19 cellular contexts compared by ENCODE assay signal in the genomic region with DNA sequence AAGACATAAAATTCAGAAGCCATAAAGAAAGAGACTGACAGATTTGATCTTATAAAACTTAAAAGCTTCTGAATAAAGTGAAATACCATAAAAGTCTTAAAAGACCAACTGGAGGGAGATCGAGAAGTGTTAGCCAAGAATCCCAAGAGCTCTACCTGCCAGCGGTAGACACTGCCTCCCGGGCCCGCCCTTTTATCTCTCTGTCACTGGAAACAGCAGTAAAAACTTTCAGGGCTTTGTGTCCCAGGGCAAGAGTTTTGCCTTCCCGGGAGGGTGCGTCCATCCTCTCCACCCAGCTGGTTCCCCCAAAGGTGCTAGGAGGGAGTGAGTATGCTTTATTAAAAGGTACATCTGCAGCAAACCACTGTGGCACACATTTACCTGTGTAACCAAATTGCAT. TPM values are rescaled to one million over a fixed set of nuclear protein-coding genes. Genes with fewer than 3 reads are reported as not detected.
DNase-seq lines count a peak whose midpoint lies in the region; ATAC-seq and TF ChIP-seq lines count a peak whose summit lies in the region.
"Had no signal": no experiment of that assay in that cellular context is flagged by ENCODE, and none has a peak within 500 bp of the region (broad histone marks: within the 10 kb centered on the region; RNA-seq: fewer than 3 reads in every experiment).

No MANE protein-coding gene starts in this region.

- H3K4me1 Mint-ChIP-seq in endodermal cell (peaks cover 15% of the 10 kb centered on the region), neural progenitor cell (peaks cover 9% of the 10 kb centered on the region)
- H3K4me1 Mint-ChIP-seq: CD4-positive, CD25-positive, alpha-beta regulatory T cell; CD8-positive, alpha-beta memory T cell had no signal

- no TSS peak for BruUV-seq in PC-3 (replicated peaks; lab: Mats Ljungman, UMichigan)

- H3K9me3 Mint-ChIP-seq in endodermal cell: no peaks in the 10 kb centered on the region
- peaks cover 2% of the 10 kb centered on the region for H3K9me3 Mint-ChIP-seq in neural progenitor cell
- H3K9me3 Mint-ChIP-seq: CD8-positive, alpha-beta memory T cell had no signal

- in situ Hi-C loops in transverse colon (cut with MboI; ENCODE audit: low pct_ligation_motif_present in 1 of 4, low pct_unique_long_range_greater_than_20kb in 1 of 4, low sequenced_read_pairs in 3 of 4): no loop called here

- H3K36me3 ChIP-seq in PC-3 (ENCODE audit: low read depth, low read length) (no peaks in the 10 kb centered on the region), endodermal cell (ENCODE audit: control insufficient read depth, insufficient read depth, low read length) (no peaks in the 10 kb centered on the region), neural progenitor cell (no peaks in the 10 kb centered on the region), transverse colon (no peaks in the 10 kb centered on the region)
- H3K36me3 ChIP-seq: BE2C, HAP-1 had no signal

- H3K9ac ChIP-seq in PC-3 (ENCODE audit: low read length) (no peak overlapping the region), endodermal cell (ENCODE audit: extremely low read depth, low read length, poor library complexity, severe bottlenecking) (no peak overlapping the region), neural progenitor cell (no peak overlapping the region)

- no peak overlapping the region for H3K4me2 ChIP-seq in PC-3 (ENCODE audit: low read length)
- no peak overlapping the region for H3K4me2 ChIP-seq in neural progenitor cell

- no peaks in the 10 kb centered on the region for H3F3A ChIP-seq in PC-3 (ENCODE audit: low read length, unreplicated experiment)
- peaks cover 10% of the 10 kb centered on the region for H3F3A ChIP-seq in neural progenitor cell (ENCODE audit: low read depth)

- H3K4me3 ChIP-seq in PC-3 (ENCODE audit: low read length): no peak overlapping the region
- no peak overlapping the region for H3K4me3 ChIP-seq in endodermal cell (ENCODE audit: low read length)
- no peak overlapping the region for H3K4me3 ChIP-seq in neural progenitor cell
- no peak overlapping the region for H3K4me3 ChIP-seq in transverse colon
- H3K4me3 ChIP-seq: HAP-1 had no signal

- H3K27ac Mint-ChIP-seq in endodermal cell (no peak overlapping the region), neural progenitor cell (no peak overlapping the region)
- H3K27ac Mint-ChIP-seq: CD4-positive, CD25-positive, alpha-beta regulatory T cell; CD8-positive, alpha-beta memory T cell; IgD-negative memory B cell had no signal

- CTCF ChIA-PET in PC-3 (lab: Charles Lee): no interaction called here

- H4K20me1 ChIP-seq in PC-3 (ENCODE audit: low read length) (no peaks in the 10 kb centered on the region), neural progenitor cell (ENCODE audit: low read depth) (no peaks in the 10 kb centered on the region)

- no peak for ATAC-seq in PC-3
- ATAC-seq in HG02571 (IDR thresholded peaks at IDR 0.05; ENCODE audit: unreplicated experiment): no peak
- ATAC-seq in GM21619 (IDR thresholded peaks at IDR 0.05; ENCODE audit: unreplicated experiment): no peak
- ATAC-seq: HepG2 had no signal

- no peak for DNase-seq in PC-3
- peak; percentile 53 for DNase-seq in endodermal cell
- DNase-seq in neural progenitor cell (ENCODE audit: low spot score): no peak
- DNase-seq in transverse colon: peak; percentile 14
- DNase-seq in COR-L47 (lab: John Stamatoyannopoulos, UW): no peak
- DNase-seq: BE2C; C1 segment of cervical spinal cord; Caco-2; CD4-positive, CD25-positive, alpha-beta regulatory T cell; CD8-positive, alpha-beta memory T cell; GDM1; KG1 had no signal

- 65 to 84% methylated on average over 4 to 6 of the region's 6 CpGs for WGBS in endodermal cell (ENCODE audit: insufficient coverage in 1 of 2, insufficient read length in 1 of 2), 2 experiments
- 18 to 42% methylated on average over 5 to 6 of the region's 6 CpGs for WGBS in transverse colon (ENCODE audit: low coverage in 1 of 2), 2 donors

- no peak overlapping the region for H3K27ac ChIP-seq in PC-3 (ENCODE audit: low read length)
- no peak overlapping the region for H3K27ac ChIP-seq in endodermal cell (ENCODE audit: low read depth, low read length)
- H3K27ac ChIP-seq in neural progenitor cell: no peak overlapping the region
- H3K27ac ChIP-seq in transverse colon: no peak overlapping the region

- H3K27me3 Mint-ChIP-seq in endodermal cell (ENCODE audit: insufficient read depth) (peaks cover 2% of the 10 kb centered on the region), neural progenitor cell (ENCODE audit: insufficient read depth, low read depth) (peaks cover 7% of the 10 kb centered on the region)

- no peaks in the 10 kb centered on the region for H3K9me2 ChIP-seq in PC-3 (replicated peaks; ENCODE audit: low read length)

- H3K36me3 Mint-ChIP-seq in endodermal cell (ENCODE audit: low read depth): no peaks in the 10 kb centered on the region
- H3K36me3 Mint-ChIP-seq in neural progenitor cell: no peaks in the 10 kb centered on the region
- H3K36me3 Mint-ChIP-seq: CD4-positive, CD25-positive, alpha-beta regulatory T cell; CD8-positive, alpha-beta memory T cell had no signal

- POLR2A ChIA-PET in PC-3 (lab: Charles Lee; ENCODE audit: unreplicated experiment): interaction anchor here (0.6 kb wide), 2 partner anchors 10 to 78 kb away, joined by 3 read pairs; no protein-coding TSS in a partner anchor

- H3K4me1 ChIP-seq in PC-3 (ENCODE audit: insufficient read depth, low read length) (peaks cover 9% of the 10 kb centered on the region), endodermal cell (ENCODE audit: control insufficient read depth, insufficient read depth, low read length) (peaks cover 7% of the 10 kb centered on the region), neural progenitor cell (peaks cover 26% of the 10 kb centered on the region), transverse colon (peaks cover 0 to 5% (median 3%) of the 10 kb centered on the region in 4 donors)
- H3K4me1 ChIP-seq: BE2C, HAP-1 had no signal

- no peak overlapping the region for H3K4me3 Mint-ChIP-seq in endodermal cell
- no peak overlapping the region for H3K4me3 Mint-ChIP-seq in neural progenitor cell
- H3K4me3 Mint-ChIP-seq: CD4-positive, CD25-positive, alpha-beta regulatory T cell; CD8-positive, alpha-beta memory T cell; IgD-negative memory B cell had no signal

- H3K27me3 ChIP-seq in PC-3 (ENCODE audit: low read length) (peaks cover 49% of the 10 kb centered on the region), endodermal cell (ENCODE audit: control insufficient read depth, insufficient read depth, low read length, poor library complexity, severe bottlenecking) (peaks cover 4% of the 10 kb centered on the region), neural progenitor cell (no peaks in the 10 kb centered on the region), transverse colon (no peaks in the 10 kb centered on the region)
- H3K27me3 ChIP-seq: BE2C had no signal

- H3K9me3 ChIP-seq in PC-3 (ENCODE audit: low read length) (no peaks in the 10 kb centered on the region), endodermal cell (ENCODE audit: control insufficient read depth, low read length) (peaks cover 5% of the 10 kb centered on the region), neural progenitor cell (ENCODE audit: low read depth) (no peaks in the 10 kb centered on the region), transverse colon (no peaks in the 10 kb centered on the region)
- H3K9me3 ChIP-seq: BE2C, Caco-2, HAP-1 had no signal

- intact Hi-C loops in PC-3 (cut with micrococcal nuclease): no loop called here
- intact Hi-C loops in transverse colon (cut with DNase I; ENCODE audit: low total_unique reads): no loop called here

- TF ChIP-seq POLR2A in transverse colon (IDR thresholded peaks at IDR 0.05): no peak

- no peak for TF ChIP-seq EP300 in transverse colon (IDR thresholded peaks at IDR 0.05; ENCODE audit: low read depth)

- H3K79me2 ChIP-seq in PC-3 (ENCODE audit: low read length) (no peaks in the 10 kb centered on the region), neural progenitor cell (ENCODE audit: low read depth) (no peaks in the 10 kb centered on the region)

- H2AFZ ChIP-seq in PC-3 (ENCODE audit: low read length): peak overlapping the region; percentile 0; the same call in 1 of the 2 replicates
- peak overlapping the region; percentile 35 for H2AFZ ChIP-seq in neural progenitor cell (replicated peaks)

- TF ChIP-seq CTCF in PC-3 (conservative IDR thresholded peaks at IDR 0.05; ENCODE audit: low read depth, low read length): no peak
- no peak for TF ChIP-seq CTCF in endodermal cell (conservative IDR thresholded peaks at IDR 0.05)
- no peak for TF ChIP-seq CTCF in neural progenitor cell (IDR thresholded peaks at IDR 0.05)
- no peak for TF ChIP-seq CTCF in transverse colon (IDR thresholded peaks at IDR 0.05)

RNA-seq across cellular contexts. Expression of gene PLA2G12B, which starts 5.8 kb away (rescaled TPM):
- total RNA-seq in PC-3 (2014; rRNA removed) (not detected in 2 replicates), endodermal cell (under 1 TPM; 0.64 to 0.93 TPM), neural progenitor cell (ENCODE audit: low replicate concordance) (0.12 TPM in 1 of 2 replicates, not detected in the other), transverse colon (10 to 100 TPM in 2 of 4 donors, 1 to 10 TPM in 1, not detected in 1; 8.9 to 29.2 (median 12.0) TPM)
- 0.75 TPM for polyA plus RNA-seq in endodermal cell (2013, experiment 1 of 2)
- polyA plus RNA-seq in endodermal cell (2013, experiment 2 of 2): 0.58 TPM
- total RNA-seq: A172; CD4-positive, CD25-positive, alpha-beta regulatory T cell; CD8-positive, alpha-beta memory T cell; H4 had no signal
- polyA plus RNA-seq: CD4-positive, CD25-positive, alpha-beta regulatory T cell; CD8-positive, alpha-beta memory T cell; IgD-negative memory B cell had no signal

RNA-seq across cellular contexts. Expression of gene OIT3, which starts 55.2 kb away (rescaled TPM):
- total RNA-seq in PC-3 (2014; rRNA removed): not detected in 2 replicates
- total RNA-seq in endodermal cell: under 1 TPM in 1 of 2 donors, not detected in 1; 0.13 TPM
- polyA plus RNA-seq in endodermal cell (2013, experiment 1 of 2): not detected
- polyA plus RNA-seq in endodermal cell (2013, experiment 2 of 2): not detected
- not detected in 2 replicates for total RNA-seq in neural progenitor cell (ENCODE audit: low replicate concordance)
- total RNA-seq in transverse colon: 1 to 10 TPM in 1 of 4 donors, under 1 TPM in 2, not detected in 1; 0.16 to 1.2 (median 0.27) TPM
- total RNA-seq: A172; Caco-2; CD4-positive, CD25-positive, alpha-beta regulatory T cell; CD8-positive, alpha-beta memory T cell; H4; HepG2 had no signal
- polyA plus RNA-seq: CD4-positive, CD25-positive, alpha-beta regulatory T cell; CD8-positive, alpha-beta memory T cell; HepG2; IgD-negative memory B cell had no signal

Comparison
In these comparisons a context has a peak if more than half of its experiments do, and no peak if none do; other contexts are left out.
1. DNase-seq: peak in endodermal cell (single experiment) and transverse colon (single experiment); none in PC-3 (single experiment), neural progenitor cell (single experiment) and COR-L47 (single experiment).